19 cellular contexts compared by ENCODE assay signal in the genomic region with DNA sequence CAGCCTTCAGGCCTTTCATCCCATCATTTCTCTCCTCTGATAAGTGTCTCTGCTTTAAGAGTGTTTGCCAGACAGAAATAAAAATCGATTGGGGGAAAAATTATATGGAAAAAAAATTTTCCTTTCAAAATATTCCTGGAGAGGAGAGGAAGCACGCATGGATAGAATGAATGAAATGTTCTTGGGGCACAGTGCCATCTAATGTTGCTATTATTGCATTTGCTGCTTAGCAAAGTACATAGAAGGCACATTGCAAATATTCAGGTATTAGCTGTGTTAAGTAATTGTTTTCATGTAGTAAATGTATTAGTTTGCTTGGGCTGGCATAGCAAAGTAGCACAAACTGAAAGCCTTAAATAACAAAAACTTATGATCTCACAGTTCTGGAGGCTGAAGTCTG. TPM values are rescaled to one million over a fixed set of nuclear protein-coding genes. Genes with fewer than 3 reads are reported as not detected.
DNase-seq lines count a peak whose midpoint lies in the region; ATAC-seq and TF ChIP-seq lines count a peak whose summit lies in the region.
"Had no signal": no experiment of that assay in that cellular context is flagged by ENCODE, and none has a peak within 500 bp of the region (broad histone marks: within the 10 kb centered on the region; RNA-seq: fewer than 3 reads in every experiment).

No MANE protein-coding gene starts in this region.

- H3K4me1 ChIP-seq in BLaER1 = peaks cover 11% of the 10 kb centered on the region
- peaks cover 3 to 4% of the 10 kb centered on the region in 2 experiments for H3K4me1 ChIP-seq in trophoblast cell (ENCODE audit: control insufficient read depth in 1 of 2, insufficient read depth in 2 of 2, low read length in 2 of 2)
- H3K4me1 ChIP-seq: right atrium auricular region had no signal

- H3K27me3 Mint-ChIP-seq in HFFc6 (ENCODE audit: insufficient read depth) = peaks cover 1% of the 10 kb centered on the region; the same call in 1 of the 2 replicates
- no peaks in the 10 kb centered on the region for H3K27me3 Mint-ChIP-seq in mesothelial cell of epicardium (ENCODE audit: low read depth)

- no peak overlapping the region for H4K91ac ChIP-seq in trophoblast cell (ENCODE audit: low read depth, low read length)

- H3K9me3 Mint-ChIP-seq in HFFc6 (no peaks in the 10 kb centered on the region), mesothelial cell of epicardium (peaks cover 11% of the 10 kb centered on the region)

- DNase-seq in HFFc6 (peak; percentile 35), SW480 (ENCODE audit: low spot score) (peak; percentile 43), iris pigment epithelial cell (ENCODE audit: low read depth) (peak; percentile 31), trophoblast cell (no peak), NCI-H187 treated with DMSO at 0.1 percent for 48 hours (lab: John Stamatoyannopoulos, UW) (no peak), mesothelial cell of epicardium (ENCODE audit: low spot score in 2 of 2, unreplicated experiment in 2 of 2) (no peak)
- DNase-seq: activated CD4-positive, alpha-beta T cell treated with anti-CD3 and anti-CD28 coated beads for 48 hours; C1 segment of cervical spinal cord; caudate nucleus; effector memory CD8-positive, alpha-beta T cell; H7; NCI-H1105; NCI-H2227 treated with DMSO at 0.1 percent for 48 hours had no signal

- H3K18ac ChIP-seq in trophoblast cell (ENCODE audit: low read length) = no peak overlapping the region

- H3K36me3 Mint-ChIP-seq in HFFc6 (ENCODE audit: low read depth) (peaks cover 17% of the 10 kb centered on the region), mesothelial cell of epicardium (peaks cover 18% of the 10 kb centered on the region)

- no peak overlapping the region for H2BK12ac ChIP-seq in trophoblast cell (ENCODE audit: low read length)

- H3K23ac ChIP-seq in trophoblast cell (ENCODE audit: low read length) = no peak overlapping the region

- H3K9ac ChIP-seq in BLaER1 (no peak overlapping the region), trophoblast cell (ENCODE audit: low read length) (no peak overlapping the region)

- H3K27ac ChIP-seq in BLaER1 = no peak overlapping the region
- no peak overlapping the region for H3K27ac ChIP-seq in trophoblast cell (ENCODE audit: low read depth, low read length)
- H3K27ac ChIP-seq: right atrium auricular region had no signal

- WGBS in trophoblast cell (ENCODE audit: extremely low coverage, insufficient coverage, insufficient read length) = no CpG with 5 or more reads among the region's 2 CpGs

- H3K4me3 ChIP-seq in BLaER1 (no peak overlapping the region), trophoblast cell (ENCODE audit: low read depth, low read length) (no peak overlapping the region)
- H3K4me3 ChIP-seq: right atrium auricular region, SJCRH30 had no signal

- H3K4me1 Mint-ChIP-seq in HFFc6 (ENCODE audit: low read depth) (peaks cover 78% of the 10 kb centered on the region), mesothelial cell of epicardium (peaks cover 3% of the 10 kb centered on the region)

- no peaks in the 10 kb centered on the region for H4K20me1 ChIP-seq in BLaER1

- TF ChIP-seq CTCF in HFFc6 (IDR thresholded peaks at IDR 0.05) (no peak), mesothelial cell of epicardium (IDR thresholded peaks at IDR 0.05; ENCODE audit: unreplicated experiment) (no peak)

- H3K4me2 ChIP-seq in BLaER1 = peak overlapping the region; percentile 43
- H3K4me2 ChIP-seq in trophoblast cell (ENCODE audit: low read length) = no peak overlapping the region

- H2AFZ ChIP-seq in trophoblast cell (ENCODE audit: insufficient read depth, low read length, poor library complexity) = no peak overlapping the region

- peaks cover 1% of the 10 kb centered on the region for H3K79me1 ChIP-seq in trophoblast cell (ENCODE audit: low read length)

- no peak overlapping the region for H2AK5ac ChIP-seq in trophoblast cell (ENCODE audit: low read length)

- no peak for ATAC-seq in GM19455 (IDR thresholded peaks at IDR 0.05; ENCODE audit: unreplicated experiment)
- ATAC-seq: effector memory CD8-positive, alpha-beta T cell had no signal

- H3K9me3 ChIP-seq in BLaER1 (no peaks in the 10 kb centered on the region), trophoblast cell (ENCODE audit: insufficient read depth, low read depth, low read length) (no peaks in the 10 kb centered on the region)
- H3K9me3 ChIP-seq: right atrium auricular region, SJCRH30 had no signal

- no peaks in the 10 kb centered on the region for H3K79me2 ChIP-seq in trophoblast cell (ENCODE audit: control insufficient read depth, insufficient read depth, low read length, poor library complexity)

- no peak overlapping the region for H2BK5ac ChIP-seq in trophoblast cell (ENCODE audit: low read depth, low read length, poor library complexity)

- H2BK120ac ChIP-seq in trophoblast cell (ENCODE audit: insufficient read depth, low read length, poor library complexity) = no peak overlapping the region

- no peak overlapping the region for H3K4ac ChIP-seq in trophoblast cell (ENCODE audit: low read depth, low read length)

- no peak overlapping the region for H4K8ac ChIP-seq in trophoblast cell (ENCODE audit: low read depth, low read length)

- H3K4me3 Mint-ChIP-seq in HFFc6 (peak overlapping the region; percentile 82), mesothelial cell of epicardium (no peak overlapping the region)
- H3K4me3 Mint-ChIP-seq: activated naive CD8-positive, alpha-beta T cell; effector memory CD8-positive, alpha-beta T cell; nephron had no signal

- H3K27ac Mint-ChIP-seq in HFFc6 (peak overlapping the region; percentile 80), mesothelial cell of epicardium (no peak overlapping the region)
- H3K27ac Mint-ChIP-seq: activated naive CD8-positive, alpha-beta T cell; effector memory CD8-positive, alpha-beta T cell; nephron had no signal

- H3K27me3 ChIP-seq in BLaER1 = no peaks in the 10 kb centered on the region
- no peaks in the 10 kb centered on the region for H3K27me3 ChIP-seq in trophoblast cell (ENCODE audit: insufficient read depth, low read length)
- H3K27me3 ChIP-seq: right atrium auricular region, SJCRH30 had no signal

- H3K14ac ChIP-seq in trophoblast cell (ENCODE audit: low read length) = no peak overlapping the region

- no peak overlapping the region for H4K12ac ChIP-seq in trophoblast cell (ENCODE audit: low read depth, low read length)

- no peaks in the 10 kb centered on the region for H3K36me3 ChIP-seq in BLaER1
- H3K36me3 ChIP-seq in trophoblast cell (ENCODE audit: control insufficient read depth in 1 of 2, insufficient read depth in 2 of 2, low read length in 2 of 2) = no peaks in the 10 kb centered on the region
- H3K36me3 ChIP-seq: right atrium auricular region, SJCRH30 had no signal

RNA-seq across cellular contexts. Expression of gene B3GALT5, which starts 18.1 kb away (rescaled TPM):
- total RNA-seq in HFFc6 (2021; fragmentation: NEBNext Ultra II Directional; extraction: Animal tissue kit (Norgen Biotek cat#: 25700)) = under 1 TPM; 0.36 to 0.84 (median 0.68) TPM
- polyA plus RNA-seq in trophoblast cell (2013) = 3.0 and 3.2 TPM in 2 replicates
- 6.4 to 6.9 TPM (median 6.8 TPM) in 3 replicates for total RNA-seq in mesothelial cell of epicardium
- total RNA-seq: right atrium auricular region had no signal

Comparison
In these comparisons a context has a peak if more than half of its experiments do, and no peak if none do; other contexts are left out.
1. DNase-seq: peak in HFFc6 (single experiment), SW480 (single experiment) and iris pigment epithelial cell (single experiment); none in trophoblast cell (0 of 2), NCI-H187 treated with DMSO at 0.1 percent for 48 hours (single experiment) and mesothelial cell of epicardium (0 of 2).